Comparison of ENCODE assay signal across 8 cellular contexts in genomic region chr1:32335951-32336867, GRCh38. TPM values are rescaled to one million over a fixed set of nuclear protein-coding genes. Genes with fewer than 3 reads are reported as not detected.
DNase-seq lines count a peak whose midpoint lies in the region; ATAC-seq and TF ChIP-seq lines count a peak whose summit lies in the region.

Gene MARCKSL1 (minus strand): TSS chr1:32336233. CDS start chr1:32336033, 200 bp downstream.

- peak; percentile 47 for ATAC-seq in GM21381 (IDR thresholded peaks at IDR 0.05; ENCODE audit: unreplicated experiment)

- peaks cover 27% of the 10 kb centered on the region for H3K4me1 ChIP-seq in CD8-positive, alpha-beta memory T cell (ENCODE audit: insufficient read depth, low read length)
- peaks cover 10% of the 10 kb centered on the region for H3K4me1 ChIP-seq in thymus (ENCODE audit: control insufficient read depth, insufficient read depth, low read length)

- H3K9me3 Mint-ChIP-seq in CD8-positive, alpha-beta memory T cell = no peaks in the 10 kb centered on the region
- H3K9me3 Mint-ChIP-seq in osteocyte (ENCODE audit: unreplicated experiment) = no peaks in the 10 kb centered on the region

- peaks cover 2 to 26% (median 6%) of the 10 kb centered on the region in 3 donors for H3K36me3 Mint-ChIP-seq in CD8-positive, alpha-beta memory T cell
- peaks cover 17% of the 10 kb centered on the region for H3K36me3 Mint-ChIP-seq in osteocyte (ENCODE audit: unreplicated experiment)

- no peaks in the 10 kb centered on the region for H3K27me3 ChIP-seq in CD8-positive, alpha-beta memory T cell (ENCODE audit: insufficient read depth, low read length, poor library complexity, severe bottlenecking)
- no peaks in the 10 kb centered on the region for H3K27me3 ChIP-seq in thymus (ENCODE audit: control insufficient read depth, insufficient read depth)

- H3K27me3 Mint-ChIP-seq in CD8-positive, alpha-beta memory T cell = peaks cover 0 to 2% of the 10 kb centered on the region in 2 donors
- no peaks in the 10 kb centered on the region for H3K27me3 Mint-ChIP-seq in osteocyte (ENCODE audit: unreplicated experiment)

- H3K9me3 ChIP-seq in CD8-positive, alpha-beta memory T cell (ENCODE audit: low read length) = no peaks in the 10 kb centered on the region
- H3K9me3 ChIP-seq in SK-N-MC (ENCODE audit: low read depth, low read length) (no peaks in the 10 kb centered on the region), thymus (ENCODE audit: control insufficient read depth) (no peaks in the 10 kb centered on the region)

- DNase-seq in CD8-positive, alpha-beta memory T cell = peak; percentile 80 to 89 (median 82)
- no peak for DNase-seq in LNCaP clone FGC (ENCODE audit: low read depth)
- no peak for DNase-seq in SK-N-MC (ENCODE audit: low read depth, low spot score)
- peak; percentile 87 for DNase-seq in activated naive CD4-positive, alpha-beta T cell treated with anti-CD3 and anti-CD28 coated beads, Interleukin-2, amount 50 U/mL, for 16 hours
- peak; percentile 71 to 95 (median 88) for DNase-seq in head of caudate nucleus
- DNase-seq in osteocyte (ENCODE audit: extremely low spot score, unreplicated experiment) = peak; percentile 93

- intact Hi-C loops in head of caudate nucleus (cut with DNase I) = no loop called here

- H3K9ac ChIP-seq in SK-N-MC (ENCODE audit: insufficient read length) = peak within 1 kb of the TSS; percentile 95

- peaks cover 31 to 42% (median 42%) of the 10 kb centered on the region in 3 donors for H3K4me1 Mint-ChIP-seq in CD8-positive, alpha-beta memory T cell
- peaks cover 30% of the 10 kb centered on the region for H3K4me1 Mint-ChIP-seq in osteocyte (ENCODE audit: unreplicated experiment)

- no peak for TF ChIP-seq CTCF in LNCaP clone FGC (IDR thresholded peaks at IDR 0.05; ENCODE audit: control insufficient read depth, extremely low read depth, insufficient read depth)
- no peak for TF ChIP-seq CTCF in osteocyte (IDR thresholded peaks at IDR 0.05)

- CTCF ChIA-PET in CD8-positive, alpha-beta memory T cell (lab: Charles Lee) = interaction anchor here (0.8 to 3.3 kb wide), 25 partner anchors 8 to 130 kb away, joined by 3 to 28 read pairs (median 4); partner anchors contain the start of genes HDAC1 and IQCC

- peak within 1 kb of the TSS; percentile 40 for H3K27ac ChIP-seq in CD8-positive, alpha-beta memory T cell (ENCODE audit: low read depth, low read length)
- H3K27ac ChIP-seq in SK-N-MC = peak within 1 kb of the TSS; percentile 84
- peak within 1 kb of the TSS; percentile 64 for H3K27ac ChIP-seq in thymus (ENCODE audit: low read depth)

- H3K4me3 Mint-ChIP-seq in CD8-positive, alpha-beta memory T cell = peak within 1 kb of the TSS; percentile 76 to 86 (median 85)
- peak within 1 kb of the TSS; percentile 92 for H3K4me3 Mint-ChIP-seq in osteocyte (ENCODE audit: unreplicated experiment)

- H3K36me3 ChIP-seq in CD8-positive, alpha-beta memory T cell (ENCODE audit: insufficient read depth, low read length) = peaks cover 7% of the 10 kb centered on the region
- H3K36me3 ChIP-seq in SK-N-MC (ENCODE audit: insufficient read depth, low read length) = peaks cover 38% of the 10 kb centered on the region
- H3K36me3 ChIP-seq in thymus (ENCODE audit: control insufficient read depth, insufficient read depth) = peaks cover 23% of the 10 kb centered on the region

- peak within 1 kb of the TSS in 6 of 8 donors; percentile 68 to 89 (median 76) for H3K27ac Mint-ChIP-seq in CD8-positive, alpha-beta memory T cell
- peak within 1 kb of the TSS; percentile 71 for H3K27ac Mint-ChIP-seq in osteocyte (ENCODE audit: unreplicated experiment)

- POLR2A ChIA-PET in CD8-positive, alpha-beta memory T cell (lab: Charles Lee) = interaction anchor here (0.5 to 2.6 kb wide), 31 partner anchors 9 to 264 kb away, joined by 3 to 34 read pairs (median 5); partner anchors contain the start of genes BSDC1, HDAC1, TMEM39B and TXLNA

- WGBS in thymus = 9% methylated on average over 88 of the region's 88 CpGs

- peak within 1 kb of the TSS; percentile 58 for H3K4me3 ChIP-seq in CD8-positive, alpha-beta memory T cell (ENCODE audit: low read length)
- peak within 1 kb of the TSS; percentile 78 for H3K4me3 ChIP-seq in LNCaP clone FGC (ENCODE audit: low read depth, low read length)
- H3K4me3 ChIP-seq in SK-N-MC = peak within 1 kb of the TSS; percentile 83
- H3K4me3 ChIP-seq in thymus (ENCODE audit: low read length) = peak within 1 kb of the TSS; percentile 70

RNA-seq across cellular contexts. Expression of gene MARCKSL1, which starts in this region (rescaled TPM):
- 10 to 100 TPM; 11.6 to 12.1 TPM for total RNA-seq in CD8-positive, alpha-beta memory T cell
- polyA plus RNA-seq in CD8-positive, alpha-beta memory T cell = 45.8 TPM
- 169 TPM in 2 replicates for total RNA-seq in osteocyte
- polyA plus RNA-seq in thymus = 113 TPM

Comparison
In these comparisons a context has a peak if more than half of its experiments do, and no peak if none do; other contexts are left out.
1. RNA of gene MARCKSL1 (total RNA-seq): 169 TPM in osteocyte; 11.6 to 12.1 TPM in CD8-positive, alpha-beta memory T cell; every median in the first group is over 10 times any median in the second.
2. DNase-seq: peak in CD8-positive, alpha-beta memory T cell (5 of 5), activated naive CD4-positive, alpha-beta T cell treated with anti-CD3 and anti-CD28 coated beads, Interleukin-2, amount 50 U/mL, for 16 hours (single experiment), head of caudate nucleus (42 of 42) and osteocyte (single experiment); none in LNCaP clone FGC (single experiment) and SK-N-MC (single experiment).
3. Peak in every context shown above with its lines, with median percentiles within 50 percentile points of each other: H3K27ac ChIP-seq and H3K4me3 ChIP-seq.